ENCODE assay signal across 17 cellular contexts in genomic region chr6:19327246-19327645, GRCh38.
A peak's percentile ranks its signal among the peaks of the same experiment; 100 is the strongest.
DNase-seq lines count a peak whose midpoint lies in the region; ATAC-seq and TF ChIP-seq lines count a peak whose summit lies in the region.
"Had no signal": no experiment of that assay in that cellular context is flagged by ENCODE, and none has a peak within 500 bp of the region (broad histone marks: within the 10 kb centered on the region; RNA-seq: fewer than 3 reads in every experiment).

No MANE protein-coding gene starts in this region.

- no peak overlapping the region for H2BK15ac ChIP-seq in mesendoderm (replicated peaks; ENCODE audit: low read depth)

- H3K27ac ChIP-seq in HEK293 (ENCODE audit: extremely low read depth, low read depth, low read length), result peak overlapping the region; percentile 24; the same call in 1 of the 2 replicates
- peak overlapping the region; percentile 40 for H3K27ac ChIP-seq in brain microvascular endothelial cell
- no peak overlapping the region for H3K27ac ChIP-seq in mesendoderm (ENCODE audit: low read depth, low read length)
- H3K27ac ChIP-seq: KMS-11, tibial nerve had no signal

- CTCF ChIA-PET in HEK293 (lab: Yijun Ruan, JAX), result interaction anchor here (1.2 kb wide), 1 partner anchor 14 kb away, joined by 3 read pairs; no protein-coding TSS in a partner anchor

- POLR2A ChIA-PET in HEK293 (lab: Yijun Ruan, JAX), result interaction anchor here (0.7 to 4.1 kb wide), 3 partner anchors 140 to 510 kb away, joined by 3 to 17 read pairs (median 3); partner anchors contain the start of gene ID4

- no peak overlapping the region for H4K5ac ChIP-seq in mesendoderm (ENCODE audit: low read length)

- no peak overlapping the region for H4K8ac ChIP-seq in mesendoderm (ENCODE audit: low read depth, low read length)

- no peak overlapping the region for H3K23ac ChIP-seq in mesendoderm (ENCODE audit: low read length)

- no peak overlapping the region for H3K18ac ChIP-seq in mesendoderm (ENCODE audit: low read length)

- H3K36me3 ChIP-seq in HEK293 (ENCODE audit: control insufficient read depth in 2 of 2, insufficient read depth in 1 of 2, low read length in 2 of 2), result no peaks in the 10 kb centered on the region
- H3K36me3 ChIP-seq in brain microvascular endothelial cell (replicated peaks), result no peaks in the 10 kb centered on the region
- H3K36me3 ChIP-seq in mesendoderm (ENCODE audit: control insufficient read depth, insufficient read depth, low read length), result no peaks in the 10 kb centered on the region
- no peaks in the 10 kb centered on the region for H3K36me3 ChIP-seq in BE2C
- H3K36me3 ChIP-seq: tibial nerve had no signal

- no CpG with 5 or more reads among the region's 2 CpGs for WGBS in mesendoderm (ENCODE audit: extremely low coverage, insufficient coverage, low lambda C conversion rate)

- H2AK5ac ChIP-seq in mesendoderm (ENCODE audit: low read length), result no peak overlapping the region

- H3K4me3 ChIP-seq in HEK293 (ENCODE audit: low read depth, low read length) (no peak overlapping the region), brain microvascular endothelial cell (ENCODE audit: low read depth, low read length) (no peak overlapping the region), mesendoderm (ENCODE audit: low read length) (no peak overlapping the region), BE2C (ENCODE audit: low read depth, low read length) (no peak overlapping the region)
- H3K4me3 ChIP-seq: tibial nerve had no signal

- H3K56ac ChIP-seq in mesendoderm (ENCODE audit: low read length), result peak overlapping the region; percentile 56

- TF ChIP-seq CTCF in HEK293 (tag by site-specific recombination; IDR thresholded peaks at IDR 0.05) (no peak), brain microvascular endothelial cell (IDR thresholded peaks at IDR 0.05; ENCODE audit: low read depth, low read length, missing control alignments) (no peak), BE2C (IDR thresholded peaks at IDR 0.05; ENCODE audit: low read depth, low read length) (no peak), GM20000 (IDR thresholded peaks at IDR 0.05; ENCODE audit: extremely low read depth, missing control alignments) (no peak)

- in situ Hi-C loops in brain microvascular endothelial cell (cut with HindIII; ENCODE audit: low pct_ligation_motif_present, low sequenced_read_pairs), result no loop called here

- H3K9me3 ChIP-seq in HEK293 (ENCODE audit: control insufficient read depth, insufficient read depth, low read depth, low read length) (no peaks in the 10 kb centered on the region), BE2C (no peaks in the 10 kb centered on the region)
- H3K9me3 ChIP-seq: tibial nerve had no signal

- no peak for ATAC-seq in GM18517 (IDR thresholded peaks at IDR 0.05; ENCODE audit: unreplicated experiment)

- no peaks in the 10 kb centered on the region for H3K79me1 ChIP-seq in mesendoderm (ENCODE audit: low read length)

- H2BK120ac ChIP-seq in mesendoderm (ENCODE audit: low read depth, low read length), result no peak overlapping the region

- no peak overlapping the region for H3K4me2 ChIP-seq in mesendoderm (ENCODE audit: low read length)
- H3K4me2 ChIP-seq: KMS-11 had no signal

- H2BK5ac ChIP-seq in mesendoderm (ENCODE audit: low read length), result no peak overlapping the region

- H3K79me2 ChIP-seq in mesendoderm (ENCODE audit: control insufficient read depth, insufficient read depth, low read length), result no peaks in the 10 kb centered on the region

- DNase-seq in A172 (ENCODE audit: low spot score) (peak; percentile 22), brain microvascular endothelial cell (peak; percentile 71), mesendoderm (peak; percentile 69), anterior cingulate cortex (lab: John Stamatoyannopoulos, UW) (no peak), BE2C (no peak), GM20000 (ENCODE audit: low spot score) (no peak)
- DNase-seq: activated CD4-positive, alpha-beta T cell treated with anti-CD3 and anti-CD28 coated beads, Interleukin-2, amount 50 U/mL, for 48 hours; activated naive CD4-positive, alpha-beta T cell treated with Interleukin-2 at 50 U/mL for 16 hours; mesenchymal stem cell; NCI-H1092 treated with DMSO at 0.1 percent for 48 hours; NCI-H2171; Right ventricle myocardium superior; T-helper 1 cell had no signal

- no peak overlapping the region for H3K9ac ChIP-seq in mesendoderm (ENCODE audit: low read length)
- H3K9ac ChIP-seq: KMS-11 had no signal

- H3K27me3 ChIP-seq in brain microvascular endothelial cell (replicated peaks) (no peaks in the 10 kb centered on the region), mesendoderm (ENCODE audit: insufficient read depth, low read length, poor library complexity) (no peaks in the 10 kb centered on the region), BE2C (no peaks in the 10 kb centered on the region)
- H3K27me3 ChIP-seq: tibial nerve had no signal

- H3K4me1 ChIP-seq in HEK293 (ENCODE audit: control insufficient read depth, insufficient read depth, low read length) (peaks cover 26% of the 10 kb centered on the region), mesendoderm (ENCODE audit: control insufficient read depth, low read depth, low read length) (peaks cover 1% of the 10 kb centered on the region), BE2C (no peaks in the 10 kb centered on the region)

- no peak overlapping the region for H3K4ac ChIP-seq in mesendoderm (ENCODE audit: low read depth, low read length)

TF ChIP-seq in HEK293, 187 proteins besides CTCF, POLR2A, EP300 and RAD21:
- TF ChIP-seq ZNF514 (tag by site-specific recombination; IDR thresholded peaks at IDR 0.05) (no peak), ZBTB11 (tag by site-specific recombination; conservative IDR thresholded peaks at IDR 0.05; ENCODE audit: low read depth) (no peak), WT1 (tag by site-specific recombination; IDR thresholded peaks at IDR 0.05) (no peak), ZBTB48 (tag by site-specific recombination; IDR thresholded peaks at IDR 0.05) (no peak), ZNF843 (tag by site-specific recombination; IDR thresholded peaks at IDR 0.05) (no peak), ZNF423 (tag by site-specific recombination; IDR thresholded peaks at IDR 0.05) (no peak), ZBTB1 (tag by site-specific recombination; IDR thresholded peaks at IDR 0.05) (no peak), ZNF140 (tag by site-specific recombination; IDR thresholded peaks at IDR 0.05) (no peak)

Comparison
In these comparisons a context has a peak if more than half of its experiments do, and no peak if none do; other contexts are left out.
1. DNase-seq: peak in A172 (single experiment), brain microvascular endothelial cell (single experiment) and mesendoderm (single experiment); none in anterior cingulate cortex (0 of 58), BE2C (single experiment) and GM20000 (single experiment).